ENCODE assay signal across 8 cellular contexts in the genomic region with DNA sequence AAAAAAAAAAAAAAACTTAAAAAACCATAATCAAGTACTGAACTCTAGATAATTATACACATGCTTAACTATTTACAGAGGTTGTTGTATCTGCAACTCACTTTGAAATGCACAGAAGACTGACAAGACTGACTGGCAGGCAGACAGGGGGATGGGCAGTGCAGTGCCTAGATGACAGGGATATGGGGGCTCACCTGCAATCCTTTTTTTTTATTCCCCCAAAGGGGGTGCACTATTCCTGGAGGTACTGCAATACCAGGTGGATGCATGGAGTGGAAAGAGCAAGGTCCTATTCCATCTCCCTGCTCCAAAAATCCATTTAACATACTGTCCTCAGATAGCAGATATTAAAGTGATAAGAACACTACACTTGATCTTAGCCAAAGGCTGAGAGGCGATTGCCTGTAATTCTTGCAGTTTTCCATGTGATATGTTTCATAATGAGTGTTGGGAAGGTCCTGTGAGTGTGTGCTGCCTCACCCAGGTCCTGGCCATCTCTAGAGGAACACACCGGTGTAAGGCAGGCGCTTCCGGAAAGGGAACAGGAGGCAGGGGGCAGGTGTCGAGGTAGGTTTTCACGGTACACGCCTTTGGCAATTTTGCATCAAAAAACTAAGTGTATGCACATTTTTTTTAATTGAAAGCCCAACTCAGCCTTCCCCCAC. TPM values are rescaled to one million over a fixed set of nuclear protein-coding genes. Genes with fewer than 3 reads are reported as not detected.
DNase-seq lines count a peak whose midpoint lies in the region; ATAC-seq, FAIRE-seq and TF ChIP-seq lines count a peak whose summit lies in the region.

No MANE protein-coding gene starts in this region.

- no peaks in the 10 kb centered on the region for H3K9me3 ChIP-seq in CD4-positive, alpha-beta T cell (ENCODE audit: control insufficient read depth, low read length)
- H3K9me3 ChIP-seq in kidney (ENCODE audit: control insufficient read depth in 1 of 2, low read length in 2 of 2) = no peaks in the 10 kb centered on the region

- TF ChIP-seq CTCF in CD4-positive, alpha-beta T cell (IDR thresholded peaks at IDR 0.05) = no peak
- TF ChIP-seq CTCF in endothelial cell (IDR thresholded peaks at IDR 0.05; ENCODE audit: unreplicated experiment) (no peak), kidney (IDR thresholded peaks at IDR 0.05; ENCODE audit: borderline replicate concordance, extremely low read depth, insufficient read depth) (no peak)

- H3K36me3 Mint-ChIP-seq in CD4-positive, alpha-beta T cell (ENCODE audit: low read depth) = peaks cover 30% of the 10 kb centered on the region
- H3K36me3 Mint-ChIP-seq in endothelial cell (ENCODE audit: low read depth, unreplicated experiment) = peaks cover 10% of the 10 kb centered on the region
- H3K36me3 Mint-ChIP-seq in natural killer cell treated with Interleukin-12 subunit alpha and Interleukin-12 subunit beta and Interleukin-15 and Interleukin-18, amount 100 ng/mL, for 72 hours = peaks cover 5% of the 10 kb centered on the region

- DNase-seq in CD4-positive, alpha-beta T cell = no peak
- DNase-seq in NCI-H1105 treated with DMSO at 0.1 percent for 48 hours (lab: John Stamatoyannopoulos, UW) (peak; percentile 85), endothelial cell (ENCODE audit: low spot score) (no peak), medulla oblongata (ENCODE audit: extremely low spot score) (no peak), H54 (ENCODE audit: insufficient read length, low spot score) (no peak), kidney (no peak), NCI-H2081 (lab: John Stamatoyannopoulos, UW) (no peak)
- DNase-seq in natural killer cell treated with Interleukin-12 subunit alpha and Interleukin-12 subunit beta and Interleukin-15 and Interleukin-18, amount 100 ng/mL, for 72 hours (ENCODE audit: low spot score) = no peak

- peak overlapping the region in 1 of 2 donors; percentile 56 for H3K9ac ChIP-seq in kidney (ENCODE audit: low read length in 2 of 2)

- no peak overlapping the region for H3K27ac ChIP-seq in CD4-positive, alpha-beta T cell (ENCODE audit: low read depth, low read length)
- no peak overlapping the region for H3K27ac ChIP-seq in kidney (ENCODE audit: low read depth in 2 of 2, low read length in 2 of 2)

- H3K4me3 ChIP-seq in kidney (ENCODE audit: low read length in 2 of 2) = peak overlapping the region in 1 of 2 donors; percentile 63

- H3K27me3 ChIP-seq in CD4-positive, alpha-beta T cell (ENCODE audit: control insufficient read depth, insufficient read depth, low read length) = peaks cover 10% of the 10 kb centered on the region

- H3K27me3 Mint-ChIP-seq in CD4-positive, alpha-beta T cell = no peaks in the 10 kb centered on the region
- H3K27me3 Mint-ChIP-seq in endothelial cell (ENCODE audit: unreplicated experiment) = peaks cover 3% of the 10 kb centered on the region
- no peaks in the 10 kb centered on the region for H3K27me3 Mint-ChIP-seq in natural killer cell treated with Interleukin-12 subunit alpha and Interleukin-12 subunit beta and Interleukin-15 and Interleukin-18, amount 100 ng/mL, for 72 hours

- H3K4me3 Mint-ChIP-seq in CD4-positive, alpha-beta T cell = peak overlapping the region; percentile 77
- H3K4me3 Mint-ChIP-seq in endothelial cell (ENCODE audit: unreplicated experiment) = peak overlapping the region; percentile 19
- peak overlapping the region; percentile 15 for H3K4me3 Mint-ChIP-seq in natural killer cell treated with Interleukin-12 subunit alpha and Interleukin-12 subunit beta and Interleukin-15 and Interleukin-18, amount 100 ng/mL, for 72 hours

- no peak for ATAC-seq in CD4-positive, alpha-beta T cell (ENCODE audit: poor library complexity)
- ATAC-seq in natural killer cell treated with Interleukin-12 subunit alpha and Interleukin-12 subunit beta and Interleukin-15 and Interleukin-18, amount 100 ng/mL, for 72 hours = no peak

- H3K36me3 ChIP-seq in kidney (ENCODE audit: control insufficient read depth in 1 of 2, insufficient read depth in 2 of 2, low read length in 2 of 2) = peaks cover 8 to 14% of the 10 kb centered on the region in 2 donors

- H3K27ac Mint-ChIP-seq in CD4-positive, alpha-beta T cell = peak overlapping the region; percentile 42
- H3K27ac Mint-ChIP-seq in endothelial cell (ENCODE audit: unreplicated experiment) = no peak overlapping the region
- H3K27ac Mint-ChIP-seq in natural killer cell treated with Interleukin-12 subunit alpha and Interleukin-12 subunit beta and Interleukin-15 and Interleukin-18, amount 100 ng/mL, for 72 hours = no peak overlapping the region

- no peaks in the 10 kb centered on the region for H3K9me3 Mint-ChIP-seq in CD4-positive, alpha-beta T cell
- H3K9me3 Mint-ChIP-seq in endothelial cell (ENCODE audit: unreplicated experiment) = no peaks in the 10 kb centered on the region
- no peaks in the 10 kb centered on the region for H3K9me3 Mint-ChIP-seq in natural killer cell treated with Interleukin-12 subunit alpha and Interleukin-12 subunit beta and Interleukin-15 and Interleukin-18, amount 100 ng/mL, for 72 hours

- POLR2A ChIA-PET in CD4-positive, alpha-beta T cell (lab: Charles Lee) = interaction anchor here (1.0 to 1.9 kb wide), 4 partner anchors 22 to 403 kb away, joined by 3 to 6 read pairs (median 4); partner anchors contain the start of genes RUVBL1 and SEC61A1

- H3K4me1 ChIP-seq in kidney (ENCODE audit: control insufficient read depth in 1 of 2, insufficient read depth in 1 of 2, low read depth in 1 of 2, low read length in 2 of 2) = peaks cover 10 to 13% of the 10 kb centered on the region in 2 donors

- no peak for TF ChIP-seq POLR2A in H54 (IDR thresholded peaks at IDR 0.05; ENCODE audit: low read depth, low read length)

- peaks cover 5% of the 10 kb centered on the region for H3K4me1 Mint-ChIP-seq in CD4-positive, alpha-beta T cell (ENCODE audit: low read depth)
- H3K4me1 Mint-ChIP-seq in endothelial cell (ENCODE audit: unreplicated experiment) = peaks cover 9% of the 10 kb centered on the region
- peaks cover 17 to 21% of the 10 kb centered on the region in 2 donors for H3K4me1 Mint-ChIP-seq in natural killer cell treated with Interleukin-12 subunit alpha and Interleukin-12 subunit beta and Interleukin-15 and Interleukin-18, amount 100 ng/mL, for 72 hours (ENCODE audit: low read depth in 2 of 2)

- FAIRE-seq in H54 (lab: Jason Lieb, UNC) (no peak), kidney (lab: Jason Lieb, UNC) (no peak)

- CTCF ChIA-PET in CD4-positive, alpha-beta T cell (lab: Charles Lee) = interaction anchor here (1.0 to 1.6 kb wide), 8 partner anchors 11 to 1370 kb away, joined by 3 to 12 read pairs (median 8); partner anchors contain the start of genes EEFSEC, RUVBL1 and SEC61A1

- intact Hi-C loops in CD4-positive, alpha-beta T cell (cut with DNase I, micrococcal nuclease) = loop anchor here (1.0 to 5.0 kb wide), 7 partner anchors 22 to 532 kb away; partner anchors contain the start of genes RUVBL1 (in 1 of the 2) and SEC61A1 (in 1 of the 2)
- intact Hi-C loops in kidney (cut with DNase I) = no loop called here

RNA-seq across cellular contexts. Expression of gene SEC61A1, which starts 22.7 kb away (rescaled TPM):
- total RNA-seq in CD4-positive, alpha-beta T cell = 100 to 1,000 TPM; 127 to 139 TPM
- total RNA-seq in endothelial cell (ENCODE audit: unreplicated experiment) (296 TPM), kidney (177 TPM)
- 100 to 1,000 TPM; 278 to 291 TPM for total RNA-seq in natural killer cell treated with Interleukin-12 subunit alpha and Interleukin-12 subunit beta and Interleukin-15 and Interleukin-18, amount 100 ng/mL, for 72 hours
- polyA plus RNA-seq in kidney (ENCODE audit: insufficient read depth, low read depth, low replicate concordance) = 119 TPM

RNA-seq across cellular contexts. Expression of gene RUVBL1, which starts 48.6 kb away (rescaled TPM):
- 1 to 10 TPM; 5.6 to 7.7 TPM for total RNA-seq in CD4-positive, alpha-beta T cell
- total RNA-seq in endothelial cell (ENCODE audit: unreplicated experiment) (30.3 TPM), kidney (32.7 TPM)
- total RNA-seq in natural killer cell treated with Interleukin-12 subunit alpha and Interleukin-12 subunit beta and Interleukin-15 and Interleukin-18, amount 100 ng/mL, for 72 hours = 10 to 100 TPM; 46.6 to 93.0 TPM
- 41.9 TPM for polyA plus RNA-seq in kidney (ENCODE audit: insufficient read depth, low read depth, low replicate concordance)

Comparison
In these comparisons a context has a peak if more than half of its experiments do, and no peak if none do; other contexts are left out.
1. H3K4me3 Mint-ChIP-seq: peak in every context shown above with its lines; median percentile 77 in CD4-positive, alpha-beta T cell; 19 in endothelial cell; 15 in natural killer cell treated with Interleukin-12 subunit alpha and Interleukin-12 subunit beta and Interleukin-15 and Interleukin-18, amount 100 ng/mL, for 72 hours.